ENCODE assay signal across 8 cellular contexts in genomic region chr3:141336672-141337522, GRCh38. TPM values are rescaled to one million over a fixed set of nuclear protein-coding genes. Genes with fewer than 3 reads are reported as not detected.
DNase-seq lines count a peak whose midpoint lies in the region; ATAC-seq and TF ChIP-seq lines count a peak whose summit lies in the region.

No MANE protein-coding gene starts in this region.

- H3K27me3 Mint-ChIP-seq in osteocyte (ENCODE audit: unreplicated experiment): no peaks in the 10 kb centered on the region

- no peak for TF ChIP-seq CTCF in osteocyte (IDR thresholded peaks at IDR 0.05)

- H3K4me1 Mint-ChIP-seq in osteocyte (ENCODE audit: unreplicated experiment): peaks cover 21% of the 10 kb centered on the region

- no peaks in the 10 kb centered on the region for H3K36me3 Mint-ChIP-seq in osteocyte (ENCODE audit: unreplicated experiment)

- peak; percentile 75 for DNase-seq in SIG-M5 treated with dmso at 0.1 percent for 504 hours (lab: John Stamatoyannopoulos, UW; ENCODE audit: unreplicated experiment)
- DNase-seq in SIG-M5 (lab: John Stamatoyannopoulos, UW): no peak
- peak; percentile 51 for DNase-seq in RKO (ENCODE audit: low spot score)
- peak; percentile 93 for DNase-seq in kidney tubule cell (ENCODE audit: low spot score)
- no peak for DNase-seq in NCI-H2171 (lab: John Stamatoyannopoulos, UW)
- DNase-seq in osteocyte (ENCODE audit: extremely low spot score, unreplicated experiment): no peak
- DNase-seq in NCI-H345 (lab: John Stamatoyannopoulos, UW): no peak

- no peak overlapping the region for H3K4me3 Mint-ChIP-seq in osteocyte (ENCODE audit: unreplicated experiment)

- H3K9me3 Mint-ChIP-seq in osteocyte (ENCODE audit: unreplicated experiment): peaks cover 3% of the 10 kb centered on the region

- no peak overlapping the region for H3K27ac Mint-ChIP-seq in osteocyte (ENCODE audit: unreplicated experiment)

- ATAC-seq in HG03095 (IDR thresholded peaks at IDR 0.05; ENCODE audit: unreplicated experiment): peak; percentile 80

RNA-seq across cellular contexts. Expression of gene ZBTB38, which starts 31.4 kb away (rescaled TPM):
- total RNA-seq in osteocyte: 41.8 and 43.9 TPM in 2 replicates

Comparison
In these comparisons a context has a peak if more than half of its experiments do, and no peak if none do; other contexts are left out.
1. DNase-seq: peak in SIG-M5 treated with dmso at 0.1 percent for 504 hours (single experiment), RKO (single experiment) and kidney tubule cell (single experiment); none in SIG-M5 (single experiment), NCI-H2171 (single experiment), osteocyte (single experiment) and NCI-H345 (single experiment).